ENCODE assay signal across 10 cellular contexts in the genomic region with DNA sequence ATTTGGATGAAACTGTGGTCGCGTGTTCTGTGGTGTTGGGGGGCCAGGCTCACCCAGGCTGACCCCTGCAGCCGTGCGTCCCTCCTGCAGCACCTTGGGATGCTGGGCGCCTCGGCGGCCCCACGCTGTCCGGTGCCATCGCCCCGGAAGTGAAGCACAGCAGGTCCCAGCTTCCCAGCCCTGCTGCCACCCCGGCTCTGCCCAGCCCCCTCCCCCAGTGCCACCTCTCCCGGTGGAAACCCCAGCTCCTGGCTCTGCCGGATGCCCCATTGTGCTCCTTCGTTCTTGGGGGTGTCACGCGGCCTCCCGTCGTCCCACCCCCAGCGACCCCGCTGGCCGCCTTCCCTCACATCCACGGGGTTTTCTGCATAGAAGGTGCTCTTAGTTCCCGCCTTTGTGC. TPM values are rescaled to one million over a fixed set of nuclear protein-coding genes. Genes with fewer than 3 reads are reported as not detected.
"Had no signal": no experiment of that assay in that cellular context is flagged by ENCODE, and none has a peak within 500 bp of the region (broad histone marks: within the 10 kb centered on the region; RNA-seq: fewer than 3 reads in every experiment).

No MANE protein-coding gene starts in this region.

- H3K4me3 ChIP-seq: GM23248, K562 had no signal

- H3K9ac ChIP-seq: GM23248 had no signal

- H3K4me3 Mint-ChIP-seq: H9 had no signal

- H2AFZ ChIP-seq: GM23248 had no signal

- FAIRE-seq: K562 had no signal

- H3K9me3 Mint-ChIP-seq: H9 had no signal

- DNase-seq: GM23248, GOT3, H9, HCEC 1CT, IMR-90, KG1 had no signal

- ATAC-seq: K562 had no signal

- H3K27ac ChIP-seq: GM23248, HL-60 had no signal

- H3K27ac Mint-ChIP-seq: H9 had no signal

RNA-seq across cellular contexts. Expression of a gene that starts 25.2 kb away (rescaled TPM):
- total RNA-seq: GM23248, H4, H9, HT1080, IMR-90, K562 had no signal
- polyA plus RNA-seq: GM23248, K562 had no signal

RNA-seq across cellular contexts. Expression of a gene that starts 33.4 kb away (rescaled TPM):
- total RNA-seq: GM23248, H4, HT1080, IMR-90, K562 had no signal
- polyA plus RNA-seq: GM23248, IMR-90, K562 had no signal
